8 cellular contexts compared by ENCODE assay signal in genomic region chr5:694042-694431, GRCh38. TPM values are rescaled to one million over a fixed set of nuclear protein-coding genes. Genes with fewer than 3 reads are reported as not detected.
DNase-seq lines count a peak whose midpoint lies in the region; ATAC-seq, FAIRE-seq and TF ChIP-seq lines count a peak whose summit lies in the region.
"Not testable (repeated sequence)": the region's sequence is repeated elsewhere in the genome, so short reads cannot be mapped to it uniquely, and the experiment has no call there.

No MANE protein-coding gene starts in this region.

- TF ChIP-seq EP300 in HepG2 (IDR thresholded peaks at IDR 0.05; ENCODE audit: low read depth in 2 of 2, low read length in 2 of 2); HepG2 (CRISPR knock-in tag; IDR thresholded peaks at IDR 0.05; ENCODE audit: borderline replicate concordance): not testable (repeated sequence)

- not testable (repeated sequence) for DNase-seq in T-helper 17 cell; body of pancreas; cardiac muscle cell (ENCODE audit: low read depth in 1 of 2, low spot score in 1 of 2); HepG2 (ENCODE audit: low spot score); sciatic nerve (ENCODE audit: low spot score); urothelium cell line (ENCODE audit: low spot score)

- intact Hi-C loops in body of pancreas (cut with DNase I); HepG2 (cut with micrococcal nuclease; ENCODE audit: unreplicated experiment); sciatic nerve (cut with DNase I): not testable (repeated sequence)

- CTCF ChIA-PET in HepG2 (lab: Yijun Ruan, JAX; ENCODE audit: low intra/inter-chr PET ratio, low total read pairs), result not testable (repeated sequence)

- ATAC-seq in GM19395 (IDR thresholded peaks at IDR 0.05; ENCODE audit: unreplicated experiment), result peak; percentile 19
- ATAC-seq in HG03439 (IDR thresholded peaks at IDR 0.05; ENCODE audit: unreplicated experiment), result peak; percentile 15
- peak; percentile 7 for ATAC-seq in T-helper 17 cell
- peak; percentile 4 for ATAC-seq in body of pancreas
- ATAC-seq in HepG2, result peak; percentile 6
- ATAC-seq in sciatic nerve, result peak; percentile 2

- not testable (repeated sequence) for TF ChIP-seq RAD21 in HepG2 (CRISPR knock-in tag; IDR thresholded peaks at IDR 0.05)

- H3K9ac ChIP-seq in HepG2 (ENCODE audit: insufficient read depth, low read depth, low read length), result not testable (repeated sequence)

- H3K4me1 Mint-ChIP-seq in T-helper 17 cell, result not testable (repeated sequence)

- H3K27me3 ChIP-seq in body of pancreas, cardiac muscle cell: not testable (repeated sequence)
- H3K27me3 ChIP-seq in HepG2 (ENCODE audit: control insufficient read depth in 1 of 2, insufficient read depth in 2 of 2, low read length in 2 of 2), result peaks cover 3 to 14% of the 10 kb centered on the region in 2 experiments; a peak in 3 of 5 replicates

- H3K27ac ChIP-seq in body of pancreas; cardiac muscle cell; HepG2 (ENCODE audit: extremely low read length, insufficient read depth, low read length): not testable (repeated sequence)

- not testable (repeated sequence) for H3K36me3 ChIP-seq in body of pancreas (replicated peaks in 1 of 2; ENCODE audit: insufficient read depth in 1 of 2, low read depth in 2 of 2); cardiac muscle cell; HepG2 (replicated peaks in 1 of 2; ENCODE audit: control insufficient read depth in 1 of 2, insufficient read depth in 2 of 2, low read length in 2 of 2)

- FAIRE-seq in HepG2 (lab: Jason Lieb, UNC), result not testable (repeated sequence)
- FAIRE-seq in urothelium cell line (lab: Jason Lieb, UNC), result peak; percentile 89

- WGBS in body of pancreas, 2 donors, result 12% methylated on average over 3 of the region's 22 CpGs; no CpG with 5 or more reads in 1 of the 2 donors
- WGBS in HepG2 (ENCODE audit: low lambda C conversion rate), result no CpG with 5 or more reads among the region's 22 CpGs

- H3K4me3 ChIP-seq in body of pancreas, result not testable (repeated sequence)
- peak overlapping the region; percentile 96 for H3K4me3 ChIP-seq in cardiac muscle cell
- H3K4me3 ChIP-seq in HepG2 (replicated peaks in 1 of 3; ENCODE audit: insufficient read depth in 1 of 3, low read depth in 2 of 3, low read length in 3 of 3), result peak overlapping the region in 1 of 3 experiments; percentile 59; a peak in 2 of 6 replicates

- peak overlapping the region; percentile 31 for H3K4me3 Mint-ChIP-seq in T-helper 17 cell

- not testable (repeated sequence) for H3K79me2 ChIP-seq in HepG2 (ENCODE audit: insufficient read depth, low read length)

- not testable (repeated sequence) for TF ChIP-seq CTCF in body of pancreas (IDR thresholded peaks at IDR 0.05); cardiac muscle cell (IDR thresholded peaks at IDR 0.05; ENCODE audit: low read depth, low read length); HepG2 (CRISPR knock-in tag; IDR thresholded peaks at IDR 0.05)

- not testable (repeated sequence) for H3K27me3 Mint-ChIP-seq in T-helper 17 cell

- H4K20me1 ChIP-seq in HepG2 (ENCODE audit: insufficient read depth, low read length), result not testable (repeated sequence)

- H3K36me3 Mint-ChIP-seq in T-helper 17 cell (ENCODE audit: low read depth), result not testable (repeated sequence)

- TF ChIP-seq POLR2A in body of pancreas (IDR thresholded peaks at IDR 0.05); HepG2 (IDR thresholded peaks at IDR 0.05; ENCODE audit: insufficient read depth in 1 of 2, low read depth in 2 of 2, low read length in 2 of 2): not testable (repeated sequence)

- not testable (repeated sequence) for H3K27ac Mint-ChIP-seq in T-helper 17 cell

- not testable (repeated sequence) for BruUV-seq in HepG2 (replicated peaks; lab: Mats Ljungman, UMichigan)

- H2AFZ ChIP-seq in HepG2 (ENCODE audit: low read length), result not testable (repeated sequence)

- H3K4me2 ChIP-seq in HepG2 (ENCODE audit: low read depth, low read length), result not testable (repeated sequence)

- not testable (repeated sequence) for H3K9me3 ChIP-seq in T-helper 17 cell (ENCODE audit: control insufficient read depth, low read length, poor library complexity, severe bottlenecking); body of pancreas; cardiac muscle cell (ENCODE audit: low read depth); HepG2 (ENCODE audit: low read length)

- POLR2A ChIA-PET in HepG2 (lab: Yijun Ruan, JAX), result not testable (repeated sequence)

- H3K4me1 ChIP-seq in body of pancreas; cardiac muscle cell (ENCODE audit: low read depth); HepG2 (ENCODE audit: insufficient read depth, low read length): not testable (repeated sequence)

- in situ Hi-C loops in HepG2 (cut with HindIII; ENCODE audit: extremely low pct_ligation_motif_present, low pct_unique_long_range_greater_than_20kb), result not testable (repeated sequence)

RNA-seq across cellular contexts. Expression of gene TPPP, which starts 0.9 kb away (rescaled TPM):
- total RNA-seq in T-helper 17 cell (10 to 100 TPM; 17.3 to 35.4 TPM), body of pancreas (1 to 10 TPM; 2.6 to 5.2 TPM), cardiac muscle cell (7.3 and 7.7 TPM in 2 replicates), HepG2 (2016; rRNA removed; fragmentation: Illumina TruSeq; extraction: Trizol) (0.04 TPM in 1 of 2 replicates, not detected in the other), sciatic nerve (3.4 TPM)
- polyA plus RNA-seq in cardiac muscle cell (2.6 and 3.7 TPM in 2 replicates), HepG2 (2011; rRNA removed) (0.05 and 0.07 TPM in 2 replicates)
- total RNA-seq in HepG2 (2016; cell fraction: cytosol; rRNA removed; fragmentation: Illumina TruSeq; extraction: Trizol; ENCODE audit: low read depth), result not detected in 2 replicates
- 0.04 TPM in 1 of 2 replicates, not detected in the other for total RNA-seq in HepG2 (2016; cell fraction: insoluble cytoplasmic fraction; rRNA removed; fragmentation: Illumina TruSeq; extraction: Trizol)
- 0.03 TPM in 1 of 2 replicates, not detected in the other for total RNA-seq in HepG2 (2016; cell fraction: membrane; rRNA removed; fragmentation: Illumina TruSeq; extraction: Trizol)
- total RNA-seq in HepG2 (2016; cell fraction: nucleus; rRNA removed; fragmentation: Illumina TruSeq; extraction: Trizol), result not detected in 2 replicates
- polyA plus RNA-seq in HepG2 (2011; cell fraction: cytosol; rRNA removed), result 0.04 and 0.07 TPM in 2 replicates
- polyA plus RNA-seq in HepG2 (2011; cell fraction: nucleus; rRNA removed), result 0.07 and 0.16 TPM in 2 replicates
- polyA plus RNA-seq in HepG2 (2012), result 0.17 and 0.20 TPM in 2 replicates
- polyA plus RNA-seq in HepG2 (2016; cell fraction: cytosol; fragmentation: Illumina TruSeq; extraction: Trizol; ENCODE audit: low read depth), result not detected in 2 replicates
- polyA plus RNA-seq in HepG2 (2016; cell fraction: insoluble cytoplasmic fraction; fragmentation: Illumina TruSeq; extraction: Trizol; ENCODE audit: low read depth), result 0.05 TPM in 1 of 2 replicates, not detected in the other
- polyA plus RNA-seq in HepG2 (2016; cell fraction: membrane; fragmentation: Illumina TruSeq; extraction: Trizol; ENCODE audit: low read depth), result not detected in 2 replicates
- not detected in 2 replicates for polyA plus RNA-seq in HepG2 (2016; cell fraction: nucleus; fragmentation: Illumina TruSeq; extraction: Trizol; ENCODE audit: insufficient read depth, low read depth)
- polyA minus RNA-seq in HepG2 (2011; rRNA and poly(A)+ RNA removed; ENCODE audit: low replicate concordance), result 0.24 and 0.28 TPM in 2 replicates
- 0.10 and 0.18 TPM in 2 replicates for polyA minus RNA-seq in HepG2 (2011; cell fraction: cytosol; rRNA and poly(A)+ RNA removed)
- polyA minus RNA-seq in HepG2 (2011; cell fraction: nucleus; rRNA and poly(A)+ RNA removed), result 0.12 TPM in 1 of 2 replicates, not detected in the other
